In the genomic region with DNA sequence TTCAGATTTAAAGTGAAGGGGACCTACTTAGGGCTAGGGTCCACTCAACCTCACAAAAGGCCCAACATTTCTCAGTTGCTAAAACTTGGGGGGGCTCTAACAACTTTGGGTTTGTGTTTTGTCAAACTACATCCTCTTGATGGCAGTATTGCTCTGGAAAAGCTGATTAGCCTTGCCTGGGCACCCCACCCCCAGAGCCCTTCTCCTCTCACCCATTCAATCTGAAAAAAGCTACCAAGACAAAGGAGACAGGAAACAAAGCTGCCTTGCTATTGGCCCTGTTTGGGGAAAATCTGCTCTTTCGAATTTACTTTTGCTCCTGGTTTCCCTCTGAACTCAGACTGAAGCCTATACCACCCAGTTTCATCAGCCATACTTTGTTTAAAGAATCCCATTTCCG, we compare ENCODE assay signal across 1 cellular context.
TF ChIP-seq lines count a peak whose summit lies in the region.

No MANE protein-coding gene starts in this region.

TF ChIP-seq in HCT116, 20 proteins besides CTCF, POLR2A, EP300 and RAD21 (continued from another document):
- TF ChIP-seq ZBTB33 (IDR thresholded peaks at IDR 0.05; ENCODE audit: extremely low read depth, insufficient replicate concordance, low read length) (no peak), SRF (IDR thresholded peaks at IDR 0.05; ENCODE audit: low read depth) (no peak), ATF3 (IDR thresholded peaks at IDR 0.05) (no peak), JUND (IDR thresholded peaks at IDR 0.05) (no peak), CBX3 (IDR thresholded peaks at IDR 0.05; ENCODE audit: low read depth) (no peak), SIN3A (IDR thresholded peaks at IDR 0.05; ENCODE audit: low read depth) (no peak), EGR1 (IDR thresholded peaks at IDR 0.05; ENCODE audit: low read depth) (no peak), TCF7L2 (IDR thresholded peaks at IDR 0.05; ENCODE audit: borderline replicate concordance, extremely low read depth, insufficient read depth, insufficient read length) (no peak), FOSL1 (IDR thresholded peaks at IDR 0.05; ENCODE audit: low read depth) (no peak), MAX (IDR thresholded peaks at IDR 0.05) (no peak), ZNF274 (IDR thresholded peaks at IDR 0.05; ENCODE audit: low read depth, low read length) (no peak), ZFX (IDR thresholded peaks at IDR 0.05) (no peak), YY1 (IDR thresholded peaks at IDR 0.05; ENCODE audit: extremely low read depth, insufficient replicate concordance, low read depth, low read length) (no peak), POLR2AphosphoS5 (IDR thresholded peaks at IDR 0.05; ENCODE audit: low read depth, low read length) (no peak), CEBPB (IDR thresholded peaks at IDR 0.05; ENCODE audit: low read depth) (no peak), EZH2 (IDR thresholded peaks at IDR 0.05) (no peak), EZH2phosphoT487 (IDR thresholded peaks at IDR 0.05; ENCODE audit: borderline replicate concordance) (no peak)
